Comparison of ENCODE assay signal across 1 cellular context in genomic region chr22:49807780-49808708, GRCh38.
TF ChIP-seq lines count a peak whose summit lies in the region.

No MANE protein-coding gene starts in this region.

TF ChIP-seq in HepG2, 621 proteins besides CTCF, POLR2A, EP300 and RAD21:
- TF ChIP-seq ATF7 (IDR thresholded peaks at IDR 0.05) (0 out of 2 replicates have a peak, but pooled peaks have one; percentile 50), ATF7 (CRISPR knock-in tag; IDR thresholded peaks at IDR 0.05) (no peak), RBM22 (optimal IDR thresholded peaks at IDR 0.05; ENCODE audit: low read length) (peak; percentile 28)
- TF ChIP-seq, protein P1, sequence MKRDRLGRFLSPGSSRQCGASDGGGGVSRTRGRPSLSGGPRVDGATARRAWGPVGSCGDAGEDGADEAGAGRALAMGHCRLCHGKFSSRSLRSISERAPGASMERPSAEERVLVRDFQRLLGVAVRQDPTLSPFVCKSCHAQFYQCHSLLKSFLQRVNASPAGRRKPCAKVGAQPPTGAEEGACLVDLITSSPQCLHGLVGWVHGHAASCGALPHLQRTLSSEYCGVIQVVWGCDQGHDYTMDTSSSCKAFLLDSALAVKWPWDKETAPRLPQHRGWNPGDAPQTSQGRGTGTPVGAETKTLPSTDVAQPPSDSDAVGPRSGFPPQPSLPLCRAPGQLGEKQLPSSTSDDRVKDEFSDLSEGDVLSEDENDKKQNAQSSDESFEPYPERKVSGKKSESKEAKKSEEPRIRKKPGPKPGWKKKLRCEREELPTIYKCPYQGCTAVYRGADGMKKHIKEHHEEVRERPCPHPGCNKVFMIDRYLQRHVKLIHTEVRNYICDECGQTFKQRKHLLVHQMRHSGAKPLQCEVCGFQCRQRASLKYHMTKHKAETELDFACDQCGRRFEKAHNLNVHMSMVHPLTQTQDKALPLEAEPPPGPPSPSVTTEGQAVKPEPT (CRISPR knock-in tag; IDR thresholded peaks at IDR 0.05; ENCODE audit: low read depth): no peak
TF ChIP-seq in HepG2: peak in this region for 2.
